In genomic region chr13:34939771-34940170, GRCh38 we compare ENCODE assay signal across 17 cellular contexts. TPM values are rescaled to one million over a fixed set of nuclear protein-coding genes. Genes with fewer than 3 reads are reported as not detected.
DNase-seq lines count a peak whose midpoint lies in the region; ATAC-seq and TF ChIP-seq lines count a peak whose summit lies in the region.
"Had no signal": no experiment of that assay in that cellular context is flagged by ENCODE, and none has a peak within 500 bp of the region (broad histone marks: within the 10 kb centered on the region; RNA-seq: fewer than 3 reads in every experiment).

No MANE protein-coding gene starts in this region.

- TF ChIP-seq CTCF in CD4-positive, alpha-beta T cell (IDR thresholded peaks at IDR 0.05), result no peak
- TF ChIP-seq CTCF in HFFc6 (IDR thresholded peaks at IDR 0.05) (peak; percentile 24; the same call in 1 of the 2 replicates), endodermal cell (conservative IDR thresholded peaks at IDR 0.05) (peak; percentile 28), neural crest cell (conservative IDR thresholded peaks at IDR 0.05) (peak; percentile 30)

- peak overlapping the region; percentile 49 for H3K4me3 Mint-ChIP-seq in CD4-positive, alpha-beta T cell
- no peak overlapping the region for H3K4me3 Mint-ChIP-seq in HFFc6
- H3K4me3 Mint-ChIP-seq in endodermal cell, result no peak overlapping the region
- H3K4me3 Mint-ChIP-seq in neural crest cell, result no peak overlapping the region
- H3K4me3 Mint-ChIP-seq: CD14-positive monocyte; CD8-positive, alpha-beta T cell; H9 had no signal

- peaks cover 5% of the 10 kb centered on the region for H3K4me1 ChIP-seq in endodermal cell (ENCODE audit: control insufficient read depth, insufficient read depth, low read length)

- CTCF ChIA-PET in CD4-positive, alpha-beta T cell (lab: Charles Lee), result interaction anchor here (1.2 kb wide), 1 partner anchor 31 kb away, joined by 3 read pairs; no protein-coding TSS in a partner anchor

- H3K27me3 ChIP-seq in CD4-positive, alpha-beta T cell (ENCODE audit: control insufficient read depth, insufficient read depth, low read length), result peaks cover 19% of the 10 kb centered on the region
- peaks cover 9% of the 10 kb centered on the region for H3K27me3 ChIP-seq in endodermal cell (ENCODE audit: control insufficient read depth, insufficient read depth, low read length, poor library complexity, severe bottlenecking)

- 96 to 100% methylated on average over 1 of the region's 1 CpG for WGBS in endodermal cell (ENCODE audit: insufficient coverage in 1 of 2, insufficient read length in 1 of 2), 2 experiments

- intact Hi-C loops in CD4-positive, alpha-beta T cell (cut with DNase I, micrococcal nuclease), result loop anchor here in 1 of 2 experiments (10.0 kb wide), 1 partner anchor 1395 kb away; no protein-coding TSS in a partner anchor

- H3K27me3 Mint-ChIP-seq in CD4-positive, alpha-beta T cell, result peaks cover 47% of the 10 kb centered on the region
- H3K27me3 Mint-ChIP-seq in HFFc6 (ENCODE audit: insufficient read depth) (no peaks in the 10 kb centered on the region; the same call in 1 of the 2 replicates), endodermal cell (ENCODE audit: insufficient read depth) (peaks cover 12% of the 10 kb centered on the region), neural crest cell (ENCODE audit: low read depth) (peaks cover 57% of the 10 kb centered on the region)

- H3K36me3 Mint-ChIP-seq in CD4-positive, alpha-beta T cell (ENCODE audit: low read depth), result no peaks in the 10 kb centered on the region
- no peaks in the 10 kb centered on the region for H3K36me3 Mint-ChIP-seq in HFFc6 (ENCODE audit: low read depth)
- H3K36me3 Mint-ChIP-seq in endodermal cell (ENCODE audit: low read depth), result no peaks in the 10 kb centered on the region
- H3K36me3 Mint-ChIP-seq in neural crest cell (ENCODE audit: low read depth), result no peaks in the 10 kb centered on the region

- H3K27ac Mint-ChIP-seq in CD4-positive, alpha-beta T cell, result no peak overlapping the region
- H3K27ac Mint-ChIP-seq in HFFc6 (no peak overlapping the region), endodermal cell (no peak overlapping the region), neural crest cell (ENCODE audit: unreplicated experiment) (no peak overlapping the region)
- H3K27ac Mint-ChIP-seq: CD14-positive monocyte; CD8-positive, alpha-beta T cell; H9 had no signal

- DNase-seq in CD4-positive, alpha-beta T cell, result no peak
- DNase-seq in HFFc6 (no peak), endodermal cell (no peak), neural crest cell (ENCODE audit: low read depth, low spot score) (no peak), HuH-7.5 (ENCODE audit: low spot score) (no peak), NCI-H510A treated with DMSO at 0.1 percent for 48 hours (lab: John Stamatoyannopoulos, UW) (no peak)
- DNase-seq: 8988T; Calu3; CD8-positive, alpha-beta T cell; GDM1; H9; KG1 had no signal

- H3K9ac ChIP-seq in endodermal cell (ENCODE audit: extremely low read depth, low read length, poor library complexity, severe bottlenecking), result no peak overlapping the region
- H3K9ac ChIP-seq: BLaER1 had no signal

- POLR2A ChIA-PET in CD4-positive, alpha-beta T cell (lab: Charles Lee), result no interaction called here

- no peaks in the 10 kb centered on the region for H3K9me3 ChIP-seq in CD4-positive, alpha-beta T cell (ENCODE audit: control insufficient read depth, low read length)
- H3K9me3 ChIP-seq in endodermal cell (ENCODE audit: control insufficient read depth, low read length), result no peaks in the 10 kb centered on the region
- H3K9me3 ChIP-seq: BLaER1 had no signal

- no peaks in the 10 kb centered on the region for H3K36me3 ChIP-seq in endodermal cell (ENCODE audit: control insufficient read depth, insufficient read depth, low read length)
- H3K36me3 ChIP-seq: BLaER1 had no signal

- H3K4me3 ChIP-seq in endodermal cell (ENCODE audit: low read length), result no peak overlapping the region
- H3K4me3 ChIP-seq: BLaER1 had no signal

- H3K27ac ChIP-seq in CD4-positive, alpha-beta T cell (ENCODE audit: low read depth, low read length), result no peak overlapping the region
- no peak overlapping the region for H3K27ac ChIP-seq in endodermal cell (ENCODE audit: low read depth, low read length)
- H3K27ac ChIP-seq: BLaER1 had no signal

- no peaks in the 10 kb centered on the region for H3K9me3 Mint-ChIP-seq in CD4-positive, alpha-beta T cell
- no peaks in the 10 kb centered on the region for H3K9me3 Mint-ChIP-seq in HFFc6
- no peaks in the 10 kb centered on the region for H3K9me3 Mint-ChIP-seq in endodermal cell
- H3K9me3 Mint-ChIP-seq in neural crest cell, result no peaks in the 10 kb centered on the region
- H3K9me3 Mint-ChIP-seq: CD8-positive, alpha-beta T cell had no signal

- peaks cover 28% of the 10 kb centered on the region for H3K4me1 Mint-ChIP-seq in CD4-positive, alpha-beta T cell (ENCODE audit: low read depth)
- peaks cover 18% of the 10 kb centered on the region for H3K4me1 Mint-ChIP-seq in HFFc6 (ENCODE audit: low read depth)
- H3K4me1 Mint-ChIP-seq in endodermal cell, result peaks cover 20% of the 10 kb centered on the region
- peaks cover 23% of the 10 kb centered on the region for H3K4me1 Mint-ChIP-seq in neural crest cell

- no peak for ATAC-seq in CD4-positive, alpha-beta T cell (ENCODE audit: poor library complexity)
- ATAC-seq in HG02840 (IDR thresholded peaks at IDR 0.05; ENCODE audit: low FRiP score, unreplicated experiment), result no peak
- ATAC-seq in HG02610 (IDR thresholded peaks at IDR 0.05; ENCODE audit: unreplicated experiment), result no peak
- ATAC-seq: CD8-positive, alpha-beta T cell; HepG2 had no signal

RNA-seq across cellular contexts. Expression of gene NBEA, which starts 2.3 kb away (rescaled TPM):
- total RNA-seq in CD4-positive, alpha-beta T cell, result 1 to 10 TPM; 3.5 to 3.8 TPM
- 1 to 10 TPM; 5.6 to 9.6 (median 6.9) TPM for total RNA-seq in HFFc6 (2021; fragmentation: NEBNext Ultra II Directional; extraction: Animal tissue kit (Norgen Biotek cat#: 25700))
- total RNA-seq in endodermal cell (10 to 100 TPM; 15.2 to 15.9 TPM), neural crest cell (10.8 and 11.9 TPM in 2 replicates)
- 16.0 TPM for polyA plus RNA-seq in endodermal cell (2013, experiment 1 of 2)
- polyA plus RNA-seq in endodermal cell (2013, experiment 2 of 2), result 15.5 TPM
